10 cellular contexts compared by ENCODE assay signal in genomic region chr11:59182457-59183151, GRCh38. TPM values are rescaled to one million over a fixed set of nuclear protein-coding genes. Genes with fewer than 3 reads are reported as not detected.
A peak's percentile ranks its signal among the peaks of the same experiment; 100 is the strongest.
DNase-seq lines count a peak whose midpoint lies in the region; ATAC-seq, FAIRE-seq and TF ChIP-seq lines count a peak whose summit lies in the region.
"Had no signal": no experiment of that assay in that cellular context is flagged by ENCODE, and none has a peak within 500 bp of the region (broad histone marks: within the 10 kb centered on the region; RNA-seq: fewer than 3 reads in every experiment).

No MANE protein-coding gene starts in this region.

- peak overlapping the region in 1 of 2 donors; percentile 33 for H3K27ac ChIP-seq in small intestine (ENCODE audit: low read depth in 1 of 2, low read length in 1 of 2)

- no peak for ATAC-seq in GM21381 (IDR thresholded peaks at IDR 0.05; ENCODE audit: unreplicated experiment)
- ATAC-seq in omental fat pad (ENCODE audit: low FRiP score), result no peak

- H3K36me3 ChIP-seq in small intestine (ENCODE audit: control insufficient read depth in 2 of 2, insufficient read depth in 2 of 2, low read length in 2 of 2), result peaks cover 0 to 3% of the 10 kb centered on the region in 2 donors
- H3K36me3 ChIP-seq: right atrium auricular region had no signal

- TF ChIP-seq CTCF in LNCAP (IDR thresholded peaks at IDR 0.05), result peak; percentile 25; the same call in 1 of the 2 replicates
- TF ChIP-seq CTCF in epithelial cell of proximal tubule (conservative IDR thresholded peaks at IDR 0.05; ENCODE audit: low read depth, low read length), result peak; percentile 56
- no peak for TF ChIP-seq CTCF in omental fat pad (IDR thresholded peaks at IDR 0.05)

- no peak for FAIRE-seq in small intestine (lab: Jason Lieb, UNC)

- H3K4me1 ChIP-seq in small intestine (ENCODE audit: control insufficient read depth in 2 of 2, insufficient read depth in 1 of 2, low read depth in 1 of 2, low read length in 1 of 2), result peaks cover 4 to 8% of the 10 kb centered on the region in 2 donors

- DNase-seq in activated CD4-positive, alpha-beta T cell treated with anti-CD3 and anti-CD28 coated beads for 48 hours, result peak; percentile 41
- DNase-seq in activated CD4-positive, alpha-beta T cell treated with anti-CD3 and anti-CD28 coated beads for 1 hour, result no peak
- DNase-seq in epithelial cell of proximal tubule (ENCODE audit: low read depth), result no peak
- DNase-seq in small intestine, result peak; percentile 90
- DNase-seq in activated CD8-positive, alpha-beta memory T cell treated with anti-CD3 and anti-CD28 coated beads for 24 hours, result no peak
- no peak for DNase-seq in omental fat pad (ENCODE audit: low spot score)
- DNase-seq: head of caudate nucleus had no signal

- 46 to 70% (median 47%) methylated on average over 4 of the region's 4 CpGs for WGBS in small intestine, 3 donors

- no peaks in the 10 kb centered on the region for H3K27me3 ChIP-seq in small intestine (ENCODE audit: control insufficient read depth in 2 of 2, insufficient read depth in 2 of 2, low read length in 2 of 2)
- H3K27me3 ChIP-seq: right atrium auricular region had no signal

- H3K4me3 ChIP-seq in epithelial cell of proximal tubule (ENCODE audit: low read depth, low read length), result no peak overlapping the region
- H3K4me3 ChIP-seq in small intestine (ENCODE audit: low read depth in 1 of 2, low read length in 2 of 2), result no peak overlapping the region
- H3K4me3 ChIP-seq: right atrium auricular region had no signal

- H3K9me3 ChIP-seq in small intestine (ENCODE audit: control insufficient read depth, low read depth), result no peaks in the 10 kb centered on the region

RNA-seq across cellular contexts. Expression of gene DTX4, which starts 10.7 kb away (rescaled TPM):
- total RNA-seq in epithelial cell of proximal tubule (2.7 and 3.0 TPM in 2 replicates), omental fat pad (10 to 100 TPM; 12.0 to 75.6 (median 24.2) TPM)
- 10 to 100 TPM; 12.2 to 23.8 (median 21.0) TPM for polyA plus RNA-seq in small intestine

RNA-seq across cellular contexts. Expression of gene MPEG1, which starts 30.1 kb away (rescaled TPM):
- total RNA-seq in epithelial cell of proximal tubule, result not detected in 2 replicates
- 1 to 10 TPM; 1.8 to 8.8 (median 6.5) TPM for polyA plus RNA-seq in small intestine
- total RNA-seq in omental fat pad, result 10 to 100 TPM; 41.7 to 51.1 (median 47.5) TPM

RNA-seq across cellular contexts. Expression of gene FAM111A, which starts 39.9 kb away (rescaled TPM):
- total RNA-seq in epithelial cell of proximal tubule (36.8 and 44.7 TPM in 2 replicates), omental fat pad (10 to 100 TPM; 18.2 to 60.1 (median 31.7) TPM)
- polyA plus RNA-seq in small intestine, result 10 to 100 TPM; 16.2 to 19.5 (median 17.9) TPM

Comparison
In these comparisons a context has a peak if more than half of its experiments do, and no peak if none do; other contexts are left out.
1. DNase-seq: peak in activated CD4-positive, alpha-beta T cell treated with anti-CD3 and anti-CD28 coated beads for 48 hours (single experiment) and small intestine (single experiment); none in activated CD4-positive, alpha-beta T cell treated with anti-CD3 and anti-CD28 coated beads for 1 hour (single experiment), epithelial cell of proximal tubule (single experiment), activated CD8-positive, alpha-beta memory T cell treated with anti-CD3 and anti-CD28 coated beads for 24 hours (single experiment) and omental fat pad (single experiment).
2. CTCF ChIP-seq: peak in LNCAP (single experiment) and epithelial cell of proximal tubule (single experiment); none in omental fat pad (0 of 3).
3. RNA of gene MPEG1, which starts 30.1 kb away (total RNA-seq): 41.7 to 51.1 TPM in omental fat pad; not detected in epithelial cell of proximal tubule; every median in the first group is over 10 times any median in the second.